In genomic region chr18:11752116-11752911, GRCh38 we compare ENCODE assay signal across 9 cellular contexts.
DNase-seq lines count a peak whose midpoint lies in the region; ATAC-seq, FAIRE-seq and TF ChIP-seq lines count a peak whose summit lies in the region.
"Had no signal": no experiment of that assay in that cellular context is flagged by ENCODE, and none has a peak within 500 bp of the region (broad histone marks: within the 10 kb centered on the region; RNA-seq: fewer than 3 reads in every experiment).

No MANE protein-coding gene starts in this region.

- H3K9me3 Mint-ChIP-seq in natural killer cell treated with Interleukin-12 subunit alpha and Interleukin-12 subunit beta and Interleukin-15 and Interleukin-18, amount 100 ng/mL, for 72 hours: no peaks in the 10 kb centered on the region
- H3K9me3 Mint-ChIP-seq in CD4-positive, alpha-beta T cell: no peaks in the 10 kb centered on the region

- H3K14ac ChIP-seq in H1 (ENCODE audit: insufficient read length): no peak overlapping the region

- CTCF ChIA-PET in H1 (lab: Charles Lee; ENCODE audit: partially characterized antibody): interaction anchor here (0.9 to 2.0 kb wide), 3 partner anchors 11 to 36 kb away, joined by 3 to 6 read pairs (median 4); no protein-coding TSS in a partner anchor
- CTCF ChIA-PET in CD4-positive, alpha-beta T cell (lab: Charles Lee): no interaction called here

- peak overlapping the region; percentile 84 for H3K4me3 Mint-ChIP-seq in natural killer cell treated with Interleukin-12 subunit alpha and Interleukin-12 subunit beta and Interleukin-15 and Interleukin-18, amount 100 ng/mL, for 72 hours
- H3K4me3 Mint-ChIP-seq in CD4-positive, alpha-beta T cell: no peak overlapping the region

- H3K4me1 ChIP-seq in H1 (replicated peaks in 1 of 4; ENCODE audit: control insufficient read depth in 3 of 4, insufficient read depth in 4 of 4, low read length in 3 of 4): peaks cover 0 to 11% (median 3%) of the 10 kb centered on the region in 4 experiments; a peak in 5 of 7 replicates

- TF ChIP-seq RAD21 in H1 (IDR thresholded peaks at IDR 0.05 in 1 of 2, conservative IDR thresholded peaks at IDR 0.05 in 1 of 2; ENCODE audit: low read depth in 2 of 2, low read length in 2 of 2): no peak

- H4K8ac ChIP-seq in H1 (ENCODE audit: extremely low read depth, insufficient read depth, low read length): no peak overlapping the region; the same call in 1 of the 2 replicates

- no peaks in the 10 kb centered on the region; a peak in 1 of 4 replicates for H3K9me3 ChIP-seq in H1 (ENCODE audit: insufficient read depth in 2 of 2, low read depth in 1 of 2, low read length in 1 of 2)
- no peaks in the 10 kb centered on the region for H3K9me3 ChIP-seq in CD4-positive, alpha-beta T cell (ENCODE audit: control insufficient read depth, low read length)

- no peak for TF ChIP-seq CTCF in H1 (IDR thresholded peaks at IDR 0.05; ENCODE audit: control extremely low read depth in 1 of 3, insufficient read depth in 1 of 3, low read depth in 1 of 3, low read length in 3 of 3)
- TF ChIP-seq CTCF in CD4-positive, alpha-beta T cell (IDR thresholded peaks at IDR 0.05): no peak

- H2AFZ ChIP-seq in H1 (ENCODE audit: low read length): peak overlapping the region; percentile 40

- peak overlapping the region; percentile 88 for H4K91ac ChIP-seq in H1 (replicated peaks; ENCODE audit: insufficient read length, low read length)

- WGBS in H1 (ENCODE audit: extremely low coverage in 1 of 2, insufficient coverage in 1 of 2, insufficient read length in 1 of 2, insufficient replicate concordance in 2 of 2, low coverage in 1 of 2, low lambda C conversion rate in 2 of 2, missing lambda C conversion rate in 1 of 2), 2 experiments: 1% methylated on average over 47 of the region's 64 CpGs; no CpG with 5 or more reads in 1 of the 2 experiments

- peak overlapping the region; percentile 94; the same call in 1 of the 2 replicates for H2BK12ac ChIP-seq in H1 (ENCODE audit: low read depth, low read length)

- H3K79me1 ChIP-seq in H1 (ENCODE audit: low read depth, low read length): no peaks in the 10 kb centered on the region

- H2BK20ac ChIP-seq in H1 (ENCODE audit: low read length): no peak overlapping the region

- no peak overlapping the region for H3K27ac ChIP-seq in H1 (ENCODE audit: low read depth, low read length)
- no peak overlapping the region for H3K27ac ChIP-seq in CD4-positive, alpha-beta T cell (ENCODE audit: low read depth, low read length)

- H2AK5ac ChIP-seq in H1 (ENCODE audit: low read depth, low read length): no peak overlapping the region

- POLR2A ChIA-PET in H1 (lab: Charles Lee; ENCODE audit: partially characterized antibody): no interaction called here
- POLR2A ChIA-PET in CD4-positive, alpha-beta T cell (lab: Charles Lee): no interaction called here

- peaks cover 5 to 11% of the 10 kb centered on the region in 2 donors for H3K4me1 Mint-ChIP-seq in natural killer cell treated with Interleukin-12 subunit alpha and Interleukin-12 subunit beta and Interleukin-15 and Interleukin-18, amount 100 ng/mL, for 72 hours (ENCODE audit: low read depth in 2 of 2)
- H3K4me1 Mint-ChIP-seq in CD4-positive, alpha-beta T cell (ENCODE audit: low read depth): peaks cover 5% of the 10 kb centered on the region

- peak; percentile 37 for DNase-seq in Daoy (ENCODE audit: low read depth)
- peak; percentile 66 for DNase-seq in NCI-H2227 treated with DMSO at 0.1 percent for 48 hours (lab: John Stamatoyannopoulos, UW)
- DNase-seq in H1 (ENCODE audit: low read depth in 1 of 2, low spot score in 2 of 2): peak in 1 of 2 experiments; percentile 68
- peak; percentile 65 for DNase-seq in natural killer cell treated with Interleukin-12 subunit alpha and Interleukin-12 subunit beta and Interleukin-15 and Interleukin-18, amount 100 ng/mL, for 72 hours (ENCODE audit: low spot score)
- DNase-seq in CD4-positive, alpha-beta T cell: no peak
- DNase-seq in activated gamma-delta T cell treated with Interleukin-2 at 50 U/mL for 16 hours: no peak
- no peak for DNase-seq in stimulated activated naive CD4-positive, alpha-beta T cell (lab: John Stamatoyannopoulos, UW)

- H3K27me3 ChIP-seq in H1 (replicated peaks in 1 of 4; ENCODE audit: control insufficient read depth in 3 of 4, extremely low read depth in 1 of 4, insufficient read depth in 3 of 4, low read length in 3 of 4): peaks cover 2 to 35% (median 25%) of the 10 kb centered on the region in 4 experiments
- H3K27me3 ChIP-seq in CD4-positive, alpha-beta T cell (ENCODE audit: control insufficient read depth, insufficient read depth, low read length): peaks cover 41% of the 10 kb centered on the region

- ATAC-seq in natural killer cell treated with Interleukin-12 subunit alpha and Interleukin-12 subunit beta and Interleukin-15 and Interleukin-18, amount 100 ng/mL, for 72 hours: peak; percentile 75 to 83
- ATAC-seq in CD4-positive, alpha-beta T cell (ENCODE audit: poor library complexity): no peak
- no peak for ATAC-seq in HG02763 (IDR thresholded peaks at IDR 0.05; ENCODE audit: unreplicated experiment)
- ATAC-seq: HCT116 had no signal

- H2BK5ac ChIP-seq in H1 (ENCODE audit: low read depth, low read length): no peak overlapping the region

- peak overlapping the region in 3 of 4 experiments; percentile 34 to 60 (median 59); a peak in 3 of 7 replicates for H3K9ac ChIP-seq in H1 (replicated peaks in 1 of 4; ENCODE audit: extremely low read depth in 1 of 4, low read depth in 3 of 4, low read length in 3 of 4)

- no peaks in the 10 kb centered on the region for H3K36me3 Mint-ChIP-seq in natural killer cell treated with Interleukin-12 subunit alpha and Interleukin-12 subunit beta and Interleukin-15 and Interleukin-18, amount 100 ng/mL, for 72 hours
- H3K36me3 Mint-ChIP-seq in CD4-positive, alpha-beta T cell (ENCODE audit: low read depth): no peaks in the 10 kb centered on the region

- intact Hi-C loops in CD4-positive, alpha-beta T cell (cut with DNase I, micrococcal nuclease): loop anchor here in 1 of 2 experiments (10.0 kb wide), 1 partner anchor 102 kb away; the partner anchor contains the start of gene CHMP1B

- H3K4me2 ChIP-seq in H1 (ENCODE audit: insufficient read depth in 1 of 2, low read depth in 2 of 2, low read length in 2 of 2): peak overlapping the region; percentile 86 to 100

- H3K23ac ChIP-seq in H1 (ENCODE audit: insufficient read length): no peak overlapping the region

- peak; percentile 28 for FAIRE-seq in H1 (lab: Jason Lieb, UNC)

- peak overlapping the region; percentile 49 to 57 for H3K27ac Mint-ChIP-seq in natural killer cell treated with Interleukin-12 subunit alpha and Interleukin-12 subunit beta and Interleukin-15 and Interleukin-18, amount 100 ng/mL, for 72 hours
- H3K27ac Mint-ChIP-seq in CD4-positive, alpha-beta T cell: no peak overlapping the region

- H3K56ac ChIP-seq in H1 (replicated peaks; ENCODE audit: insufficient read length, low read depth, low read length): peak overlapping the region; percentile 10

- peak overlapping the region; percentile 51; the same call in 1 of the 2 replicates for H3K18ac ChIP-seq in H1 (ENCODE audit: extremely low read depth, low read length)

- no peak for TF ChIP-seq EP300 in H1 (IDR thresholded peaks at IDR 0.05; ENCODE audit: borderline replicate concordance in 1 of 2, low read depth in 2 of 2, low read length in 2 of 2)

- H3K4ac ChIP-seq in H1 (replicated peaks; ENCODE audit: insufficient read length, low read depth, low read length): no peak overlapping the region

- no peak overlapping the region for H4K5ac ChIP-seq in H1 (ENCODE audit: insufficient read length, low read depth, low read length)

- no peaks in the 10 kb centered on the region for H3K79me2 ChIP-seq in H1 (ENCODE audit: control insufficient read depth in 1 of 2, insufficient read depth in 2 of 2, low read length in 2 of 2)

- no peak for TF ChIP-seq POLR2A in H1 (IDR thresholded peaks at IDR 0.05; ENCODE audit: control extremely low read depth in 1 of 2, low read depth in 2 of 2, low read length in 2 of 2)

- H3K4me3 ChIP-seq in H1 (ENCODE audit: extremely low read depth in 1 of 4, insufficient read depth in 2 of 4, low read depth in 3 of 4, low read length in 4 of 4): peak overlapping the region; percentile 60 to 70 (median 66)

- no peaks in the 10 kb centered on the region for H4K20me1 ChIP-seq in H1 (replicated peaks in 1 of 2; ENCODE audit: control insufficient read depth in 1 of 2, insufficient read depth in 2 of 2, low read length in 2 of 2)

- H2BK120ac ChIP-seq in H1 (replicated peaks; ENCODE audit: low read depth, low read length): no peak overlapping the region

- H3K23me2 ChIP-seq in H1 (ENCODE audit: low read depth, low read length): peaks cover 15% of the 10 kb centered on the region

- no peaks in the 10 kb centered on the region for H3K36me3 ChIP-seq in H1 (ENCODE audit: control insufficient read depth in 2 of 4, insufficient read depth in 4 of 4, low read length in 3 of 4)

- H3K27me3 Mint-ChIP-seq in natural killer cell treated with Interleukin-12 subunit alpha and Interleukin-12 subunit beta and Interleukin-15 and Interleukin-18, amount 100 ng/mL, for 72 hours: peaks cover 29 to 50% of the 10 kb centered on the region in 2 donors
- H3K27me3 Mint-ChIP-seq in CD4-positive, alpha-beta T cell: peaks cover 72% of the 10 kb centered on the region

- no peak overlapping the region for H2BK15ac ChIP-seq in H1 (ENCODE audit: low read length)

TF ChIP-seq in H1, 55 proteins besides CTCF, POLR2A, EP300 and RAD21 (continues in another document):
- TF ChIP-seq GABPA (IDR thresholded peaks at IDR 0.05; ENCODE audit: borderline replicate concordance, insufficient read depth, low read length) (no peak), GTF2F1 (IDR thresholded peaks at IDR 0.05; ENCODE audit: borderline replicate concordance, low read depth, low read length) (no peak), TAF1 (IDR thresholded peaks at IDR 0.05; ENCODE audit: low read depth, low read length) (no peak), ASH2L (IDR thresholded peaks at IDR 0.05; ENCODE audit: low read length) (no peak), SP4 (IDR thresholded peaks at IDR 0.05; ENCODE audit: low read length) (no peak)

Comparison
In these comparisons a context has a peak if more than half of its experiments do, and no peak if none do; other contexts are left out.
1. DNase-seq: peak in Daoy (single experiment), NCI-H2227 treated with DMSO at 0.1 percent for 48 hours (single experiment) and natural killer cell treated with Interleukin-12 subunit alpha and Interleukin-12 subunit beta and Interleukin-15 and Interleukin-18, amount 100 ng/mL, for 72 hours (single experiment); none in CD4-positive, alpha-beta T cell (0 of 10), activated gamma-delta T cell treated with Interleukin-2 at 50 U/mL for 16 hours (single experiment) and stimulated activated naive CD4-positive, alpha-beta T cell (0 of 6).
2. ATAC-seq: peak in natural killer cell treated with Interleukin-12 subunit alpha and Interleukin-12 subunit beta and Interleukin-15 and Interleukin-18, amount 100 ng/mL, for 72 hours (2 of 2); none in CD4-positive, alpha-beta T cell (single experiment) and HG02763 (single experiment).